ENCODE assay signal across 9 cellular contexts in genomic region chr2:226797989-226798421, GRCh38. TPM values are rescaled to one million over a fixed set of nuclear protein-coding genes. Genes with fewer than 3 reads are reported as not detected.
A peak's percentile ranks its signal among the peaks of the same experiment; 100 is the strongest.
DNase-seq lines count a peak whose midpoint lies in the region; ATAC-seq and TF ChIP-seq lines count a peak whose summit lies in the region.
"Had no signal": no experiment of that assay in that cellular context is flagged by ENCODE, and none has a peak within 500 bp of the region (broad histone marks: within the 10 kb centered on the region; RNA-seq: fewer than 3 reads in every experiment).

No MANE protein-coding gene starts in this region.

- WGBS in gastroesophageal sphincter (ENCODE audit: low coverage in 1 of 2), 2 donors, result no CpG with 5 or more reads among the region's 23 CpGs

- H3K4me3 Mint-ChIP-seq in T-helper 17 cell, result peak overlapping the region; percentile 88

- H3K4me2 ChIP-seq in DOHH2 (ENCODE audit: low read length), result peak overlapping the region; percentile 92

- peaks cover 15% of the 10 kb centered on the region for H3F3A ChIP-seq in DOHH2 (ENCODE audit: control insufficient read depth, insufficient read depth)

- ATAC-seq in T-helper 17 cell, result no peak
- ATAC-seq in gastroesophageal sphincter, result no peak
- ATAC-seq in left colon, result no peak
- no peak for ATAC-seq in GM21515 (IDR thresholded peaks at IDR 0.05; ENCODE audit: unreplicated experiment)

- H4K20me1 ChIP-seq in DOHH2 (ENCODE audit: control insufficient read depth, insufficient read depth, low read depth, low read length), result 0 out of 2 replicates have a peak, but pooled peaks cover 4% of the 10 kb centered on the region

- H3K79me2 ChIP-seq in DOHH2 (ENCODE audit: control insufficient read depth, low read length), result peaks cover 65% of the 10 kb centered on the region

- H3K4me1 Mint-ChIP-seq in T-helper 17 cell, result peaks cover 18% of the 10 kb centered on the region

- intact Hi-C loops in left colon (cut with DNase I, micrococcal nuclease), result loop anchor here in 1 of 2 donors (10.0 kb wide), 1 partner anchor 583 kb away; no protein-coding TSS in a partner anchor

- peak overlapping the region; percentile 17 for H3K9ac ChIP-seq in rectal smooth muscle tissue (ENCODE audit: low read length)

- no peak for TF ChIP-seq EP300 in gastroesophageal sphincter (IDR thresholded peaks at IDR 0.05)

- no peak for DNase-seq in T-helper 17 cell
- no peak for DNase-seq in left colon
- no peak for DNase-seq in NOMO-1 (lab: John Stamatoyannopoulos, UW; ENCODE audit: unreplicated experiment in 2 of 2)
- no peak for DNase-seq in NCI-H187 (lab: John Stamatoyannopoulos, UW)
- DNase-seq: kidney glomerular epithelial cell had no signal

- TF ChIP-seq CTCF in DOHH2 (IDR thresholded peaks at IDR 0.05; ENCODE audit: low read depth, low read length, poor library complexity, severe bottlenecking) (no peak), gastroesophageal sphincter (IDR thresholded peaks at IDR 0.05) (no peak)

- H3K36me3 ChIP-seq in DOHH2 (ENCODE audit: control insufficient read depth, low read length) (peaks cover 51% of the 10 kb centered on the region), gastroesophageal sphincter (peaks cover 0 to 8% of the 10 kb centered on the region in 2 donors), rectal smooth muscle tissue (ENCODE audit: control insufficient read depth, insufficient read depth, low read length) (no peaks in the 10 kb centered on the region)

- H3K27ac ChIP-seq in DOHH2 (ENCODE audit: low read depth, low read length) (no peak overlapping the region), gastroesophageal sphincter (peak overlapping the region in 3 of 4 donors; percentile 94 to 95 (median 95)), rectal smooth muscle tissue (ENCODE audit: low read depth, low read length) (peak overlapping the region; percentile 94)

- no peaks in the 10 kb centered on the region for H3K9me2 ChIP-seq in DOHH2 (replicated peaks; ENCODE audit: control insufficient read depth, low read length)

- H3K9me3 ChIP-seq in DOHH2 (ENCODE audit: control insufficient read depth, insufficient read depth, low read length), result no peaks in the 10 kb centered on the region
- no peaks in the 10 kb centered on the region for H3K9me3 ChIP-seq in T-helper 17 cell (ENCODE audit: control insufficient read depth, low read length, poor library complexity, severe bottlenecking)
- H3K9me3 ChIP-seq in gastroesophageal sphincter, result no peaks in the 10 kb centered on the region

- no peaks in the 10 kb centered on the region for H3K27me3 ChIP-seq in DOHH2 (ENCODE audit: control insufficient read depth, low read length)
- no peaks in the 10 kb centered on the region for H3K27me3 ChIP-seq in gastroesophageal sphincter
- no peaks in the 10 kb centered on the region for H3K27me3 ChIP-seq in rectal smooth muscle tissue (ENCODE audit: control insufficient read depth, insufficient read depth, low read length)

- H3K4me3 ChIP-seq in DOHH2 (ENCODE audit: low read length) (peak overlapping the region; percentile 92), gastroesophageal sphincter (peak overlapping the region; percentile 85 to 89), rectal smooth muscle tissue (ENCODE audit: low read length) (peak overlapping the region; percentile 84)

- TF ChIP-seq POLR2A in gastroesophageal sphincter (IDR thresholded peaks at IDR 0.05), result no peak

- H3K4me1 ChIP-seq in DOHH2 (ENCODE audit: control insufficient read depth, low read length) (peaks cover 68% of the 10 kb centered on the region), gastroesophageal sphincter (peaks cover 0 to 79% (median 30%) of the 10 kb centered on the region in 3 donors), rectal smooth muscle tissue (ENCODE audit: control insufficient read depth, insufficient read depth, low read length) (peaks cover 14% of the 10 kb centered on the region)

- H3K27ac Mint-ChIP-seq in T-helper 17 cell, result no peak overlapping the region

- H3K27me3 Mint-ChIP-seq in T-helper 17 cell, result peaks cover 11% of the 10 kb centered on the region

- peaks cover 2% of the 10 kb centered on the region for H3K36me3 Mint-ChIP-seq in T-helper 17 cell (ENCODE audit: low read depth)

RNA-seq across cellular contexts. Expression of gene IRS1, which starts 1.6 kb away (rescaled TPM):
- total RNA-seq in T-helper 17 cell (1 to 10 TPM in 1 of 2 donors, under 1 TPM in 1; 0.90 to 6.2 TPM), gastroesophageal sphincter (10 to 100 TPM; 17.4 to 39.0 (median 25.3) TPM), left colon (10 to 100 TPM; 11.2 to 14.8 TPM)

RNA-seq across cellular contexts. Expression of gene RHBDD1, which starts 37.8 kb away (rescaled TPM):
- total RNA-seq in T-helper 17 cell (10 to 100 TPM; 41.5 to 42.0 TPM), gastroesophageal sphincter (10 to 100 TPM; 22.2 to 35.2 (median 24.7) TPM), left colon (10 to 100 TPM; 26.1 to 27.4 TPM)
